1 cellular context compared by ENCODE assay signal in the genomic region with DNA sequence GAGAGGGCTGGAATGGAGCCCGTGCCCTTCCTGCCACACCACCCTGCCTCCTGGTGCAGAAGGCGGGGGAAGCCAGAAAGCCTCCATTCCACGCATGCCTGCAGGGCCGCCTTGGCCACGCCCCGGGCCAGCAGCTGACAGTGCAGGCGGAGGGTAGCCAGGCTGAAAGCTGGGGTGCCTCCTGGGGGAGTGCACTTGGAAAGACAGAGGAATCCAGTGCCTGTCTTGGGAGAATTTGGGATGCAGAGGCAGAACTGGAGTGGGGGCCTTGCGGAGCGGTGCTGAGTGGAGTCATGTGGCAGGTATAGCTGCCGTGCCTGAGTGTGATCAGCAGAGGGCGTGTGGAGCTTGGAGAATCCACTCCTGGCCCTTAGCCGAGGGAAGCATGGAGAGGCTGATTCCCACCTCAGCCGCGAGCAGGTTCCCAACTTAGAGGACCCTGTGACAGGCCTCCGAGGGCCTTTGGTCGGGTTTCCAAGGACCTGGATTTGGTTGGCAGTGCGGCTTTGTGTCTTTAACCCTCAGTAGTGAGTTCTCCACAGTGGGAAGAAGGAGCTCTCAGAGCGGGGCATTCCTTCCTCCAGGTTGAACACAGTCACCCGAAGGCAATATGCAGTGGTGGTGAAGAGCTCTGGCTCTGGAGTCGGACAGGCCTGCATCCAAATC.
TF ChIP-seq lines count a peak whose summit lies in the region.

No MANE protein-coding gene starts in this region.

TF ChIP-seq in HepG2, 621 proteins besides CTCF, POLR2A, EP300 and RAD21 (continued from another document and continues in another):
- TF ChIP-seq, protein P1, sequence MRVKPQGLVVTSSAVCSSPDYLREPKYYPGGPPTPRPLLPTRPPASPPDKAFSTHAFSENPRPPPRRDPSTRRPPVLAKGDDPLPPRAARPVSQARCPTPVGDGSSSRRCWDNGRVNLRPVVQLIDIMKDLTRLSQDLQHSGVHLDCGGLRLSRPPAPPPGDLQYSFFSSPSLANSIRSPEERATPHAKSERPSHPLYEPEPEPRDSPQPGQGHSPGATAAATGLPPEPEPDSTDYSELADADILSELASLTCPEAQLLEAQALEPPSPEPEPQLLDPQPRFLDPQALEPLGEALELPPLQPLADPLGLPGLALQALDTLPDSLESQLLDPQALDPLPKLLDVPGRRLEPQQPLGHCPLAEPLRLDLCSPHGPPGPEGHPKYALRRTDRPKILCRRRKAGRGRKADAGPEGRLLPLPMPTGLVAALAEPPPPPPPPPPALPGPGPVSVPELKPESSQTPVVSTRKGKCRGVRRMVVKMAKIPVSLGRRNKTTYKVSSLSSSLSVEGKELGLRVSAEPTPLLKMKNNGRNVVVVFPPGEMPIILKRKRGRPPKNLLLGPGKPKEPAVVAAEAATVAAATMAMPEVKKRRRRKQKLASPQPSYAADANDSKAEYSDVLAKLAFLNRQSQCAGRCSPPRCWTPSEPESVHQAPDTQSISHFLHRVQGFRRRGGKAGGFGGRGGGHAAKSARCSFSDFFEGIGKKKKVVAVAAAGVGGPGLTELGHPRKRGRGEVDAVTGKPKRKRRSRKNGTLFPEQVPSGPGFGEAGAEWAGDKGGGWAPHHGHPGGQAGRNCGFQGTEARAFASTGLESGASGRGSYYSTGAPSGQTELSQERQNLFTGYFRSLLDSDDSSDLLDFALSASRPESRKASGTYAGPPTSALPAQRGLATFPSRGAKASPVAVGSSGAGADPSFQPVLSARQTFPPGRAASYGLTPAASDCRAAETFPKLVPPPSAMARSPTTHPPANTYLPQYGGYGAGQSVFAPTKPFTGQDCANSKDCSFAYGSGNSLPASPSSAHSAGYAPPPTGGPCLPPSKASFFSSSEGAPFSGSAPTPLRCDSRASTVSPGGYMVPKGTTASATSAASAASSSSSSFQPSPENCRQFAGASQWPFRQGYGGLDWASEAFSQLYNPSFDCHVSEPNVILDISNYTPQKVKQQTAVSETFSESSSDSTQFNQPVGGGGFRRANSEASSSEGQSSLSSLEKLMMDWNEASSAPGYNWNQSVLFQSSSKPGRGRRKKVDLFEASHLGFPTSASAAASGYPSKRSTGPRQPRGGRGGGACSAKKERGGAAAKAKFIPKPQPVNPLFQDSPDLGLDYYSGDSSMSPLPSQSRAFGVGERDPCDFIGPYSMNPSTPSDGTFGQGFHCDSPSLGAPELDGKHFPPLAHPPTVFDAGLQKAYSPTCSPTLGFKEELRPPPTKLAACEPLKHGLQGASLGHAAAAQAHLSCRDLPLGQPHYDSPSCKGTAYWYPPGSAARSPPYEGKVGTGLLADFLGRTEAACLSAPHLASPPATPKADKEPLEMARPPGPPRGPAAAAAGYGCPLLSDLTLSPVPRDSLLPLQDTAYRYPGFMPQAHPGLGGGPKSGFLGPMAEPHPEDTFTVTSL (CRISPR knock-in tag; IDR thresholded peaks at IDR 0.05; ENCODE audit: borderline replicate concordance) = no peak
- TF ChIP-seq, protein P2, sequence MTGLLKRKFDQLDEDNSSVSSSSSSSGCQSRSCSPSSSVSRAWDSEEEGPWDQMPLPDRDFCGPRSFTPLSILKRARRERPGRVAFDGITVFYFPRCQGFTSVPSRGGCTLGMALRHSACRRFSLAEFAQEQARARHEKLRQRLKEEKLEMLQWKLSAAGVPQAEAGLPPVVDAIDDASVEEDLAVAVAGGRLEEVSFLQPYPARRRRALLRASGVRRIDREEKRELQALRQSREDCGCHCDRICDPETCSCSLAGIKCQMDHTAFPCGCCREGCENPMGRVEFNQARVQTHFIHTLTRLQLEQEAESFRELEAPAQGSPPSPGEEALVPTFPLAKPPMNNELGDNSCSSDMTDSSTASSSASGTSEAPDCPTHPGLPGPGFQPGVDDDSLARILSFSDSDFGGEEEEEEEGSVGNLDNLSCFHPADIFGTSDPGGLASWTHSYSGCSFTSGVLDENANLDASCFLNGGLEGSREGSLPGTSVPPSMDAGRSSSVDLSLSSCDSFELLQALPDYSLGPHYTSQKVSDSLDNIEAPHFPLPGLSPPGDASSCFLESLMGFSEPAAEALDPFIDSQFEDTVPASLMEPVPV (CRISPR knock-in tag; IDR thresholded peaks at IDR 0.05) = peak; percentile 77; the same call in 1 of the 2 replicates
- TF ChIP-seq SRSF1 (optimal IDR thresholded peaks at IDR 0.05; ENCODE audit: low read depth, low read length) = no peak
- TF ChIP-seq, protein P3, sequence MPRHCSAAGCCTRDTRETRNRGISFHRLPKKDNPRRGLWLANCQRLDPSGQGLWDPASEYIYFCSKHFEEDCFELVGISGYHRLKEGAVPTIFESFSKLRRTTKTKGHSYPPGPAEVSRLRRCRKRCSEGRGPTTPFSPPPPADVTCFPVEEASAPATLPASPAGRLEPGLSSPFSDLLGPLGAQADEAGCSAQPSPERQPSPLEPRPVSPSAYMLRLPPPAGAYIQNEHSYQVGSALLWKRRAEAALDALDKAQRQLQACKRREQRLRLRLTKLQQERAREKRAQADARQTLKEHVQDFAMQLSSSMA (CRISPR knock-in tag; IDR thresholded peaks at IDR 0.05) = no peak
- TF ChIP-seq STAG1 (CRISPR knock-in tag; IDR thresholded peaks at IDR 0.05) = peak; percentile 95
- TF ChIP-seq ZFYVE20 (CRISPR knock-in tag; IDR thresholded peaks at IDR 0.05; ENCODE audit: borderline replicate concordance, low read depth) = no peak
- no peak for TF ChIP-seq BRD4 (CRISPR knock-in tag; IDR thresholded peaks at IDR 0.05)
- no peak for TF ChIP-seq ZSCAN22 (CRISPR knock-in tag; IDR thresholded peaks at IDR 0.05)
- TF ChIP-seq GTF3A (CRISPR knock-in tag; conservative IDR thresholded peaks at IDR 0.05) = no peak
- TF ChIP-seq ZNF225 (CRISPR knock-in tag; IDR thresholded peaks at IDR 0.05) = no peak
- no peak for TF ChIP-seq CREM (IDR thresholded peaks at IDR 0.05)
- no peak for TF ChIP-seq CREM (CRISPR knock-in tag; IDR thresholded peaks at IDR 0.05)
- TF ChIP-seq SMYD3 (CRISPR knock-in tag; IDR thresholded peaks at IDR 0.05) = no peak
- TF ChIP-seq ISX (CRISPR knock-in tag; conservative IDR thresholded peaks at IDR 0.05) = no peak
- no peak for TF ChIP-seq NKX3-1 (CRISPR knock-in tag; IDR thresholded peaks at IDR 0.05)
- TF ChIP-seq ARHGAP35 (CRISPR knock-in tag; IDR thresholded peaks at IDR 0.05; ENCODE audit: borderline replicate concordance) = no peak
- no peak for TF ChIP-seq SIX1 (CRISPR knock-in tag; IDR thresholded peaks at IDR 0.05; ENCODE audit: borderline replicate concordance)
- TF ChIP-seq ZC3H4 (CRISPR knock-in tag; IDR thresholded peaks at IDR 0.05; ENCODE audit: borderline replicate concordance) = no peak
- TF ChIP-seq, protein P4, sequence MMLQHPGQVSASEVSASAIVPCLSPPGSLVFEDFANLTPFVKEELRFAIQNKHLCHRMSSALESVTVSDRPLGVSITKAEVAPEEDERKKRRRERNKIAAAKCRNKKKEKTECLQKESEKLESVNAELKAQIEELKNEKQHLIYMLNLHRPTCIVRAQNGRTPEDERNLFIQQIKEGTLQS (CRISPR knock-in tag; IDR thresholded peaks at IDR 0.05) = no peak
- no peak for TF ChIP-seq ZNF788 (CRISPR knock-in tag; IDR thresholded peaks at IDR 0.05; ENCODE audit: borderline replicate concordance)
- TF ChIP-seq, protein P5, sequence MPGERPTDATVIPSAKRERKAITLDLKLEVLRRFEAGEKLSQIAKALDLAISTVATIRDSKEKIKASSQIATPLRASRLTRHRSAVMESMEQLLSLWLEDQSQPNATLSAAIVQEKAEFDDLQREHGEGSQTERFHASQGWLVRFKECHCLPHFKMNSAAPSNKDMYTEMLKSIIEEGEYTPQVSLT (CRISPR knock-in tag; IDR thresholded peaks at IDR 0.05; ENCODE audit: borderline replicate concordance, low read depth) = no peak
- TF ChIP-seq KLF9 (CRISPR knock-in tag; IDR thresholded peaks at IDR 0.05; ENCODE audit: low read depth) = no peak
- no peak for TF ChIP-seq CEBPG (CRISPR knock-in tag; IDR thresholded peaks at IDR 0.05)
- TF ChIP-seq NR2F6 (IDR thresholded peaks at IDR 0.05) = no peak
- TF ChIP-seq NR2F6 (CRISPR knock-in tag; IDR thresholded peaks at IDR 0.05) = peak; percentile 20; the same call in 1 of the 2 replicates
- no peak for TF ChIP-seq PCBP2 (optimal IDR thresholded peaks at IDR 0.05; ENCODE audit: low read depth, low read length, poor library complexity, severe bottlenecking)
- TF ChIP-seq ZNF7 (CRISPR knock-in tag; IDR thresholded peaks at IDR 0.05) = no peak
- TF ChIP-seq ZSCAN25 (CRISPR knock-in tag; IDR thresholded peaks at IDR 0.05) = no peak
- 0 out of 2 replicates have a peak, but pooled peaks have one; percentile 18 for TF ChIP-seq SRY (CRISPR knock-in tag; IDR thresholded peaks at IDR 0.05)
- TF ChIP-seq GLI4 (CRISPR knock-in tag; IDR thresholded peaks at IDR 0.05; ENCODE audit: borderline replicate concordance) = no peak
- TF ChIP-seq, protein P6, sequence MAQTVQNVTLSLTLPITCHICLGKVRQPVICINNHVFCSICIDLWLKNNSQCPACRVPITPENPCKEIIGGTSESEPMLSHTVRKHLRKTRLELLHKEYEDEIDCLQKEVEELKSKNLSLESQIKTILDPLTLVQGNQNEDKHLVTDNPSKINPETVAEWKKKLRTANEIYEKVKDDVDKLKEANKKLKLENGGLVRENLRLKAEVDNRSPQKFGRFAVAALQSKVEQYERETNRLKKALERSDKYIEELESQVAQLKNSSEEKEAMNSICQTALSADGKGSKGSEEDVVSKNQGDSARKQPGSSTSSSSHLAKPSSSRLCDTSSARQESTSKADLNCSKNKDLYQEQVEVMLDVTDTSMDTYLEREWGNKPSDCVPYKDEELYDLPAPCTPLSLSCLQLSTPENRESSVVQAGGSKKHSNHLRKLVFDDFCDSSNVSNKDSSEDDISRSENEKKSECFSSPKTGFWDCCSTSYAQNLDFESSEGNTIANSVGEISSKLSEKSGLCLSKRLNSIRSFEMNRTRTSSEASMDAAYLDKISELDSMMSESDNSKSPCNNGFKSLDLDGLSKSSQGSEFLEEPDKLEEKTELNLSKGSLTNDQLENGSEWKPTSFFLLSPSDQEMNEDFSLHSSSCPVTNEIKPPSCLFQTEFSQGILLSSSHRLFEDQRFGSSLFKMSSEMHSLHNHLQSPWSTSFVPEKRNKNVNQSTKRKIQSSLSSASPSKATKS (CRISPR knock-in tag; IDR thresholded peaks at IDR 0.05) = no peak
- TF ChIP-seq TSC22D2 (CRISPR knock-in tag; IDR thresholded peaks at IDR 0.05; ENCODE audit: borderline replicate concordance) = no peak
- TF ChIP-seq, protein P7, sequence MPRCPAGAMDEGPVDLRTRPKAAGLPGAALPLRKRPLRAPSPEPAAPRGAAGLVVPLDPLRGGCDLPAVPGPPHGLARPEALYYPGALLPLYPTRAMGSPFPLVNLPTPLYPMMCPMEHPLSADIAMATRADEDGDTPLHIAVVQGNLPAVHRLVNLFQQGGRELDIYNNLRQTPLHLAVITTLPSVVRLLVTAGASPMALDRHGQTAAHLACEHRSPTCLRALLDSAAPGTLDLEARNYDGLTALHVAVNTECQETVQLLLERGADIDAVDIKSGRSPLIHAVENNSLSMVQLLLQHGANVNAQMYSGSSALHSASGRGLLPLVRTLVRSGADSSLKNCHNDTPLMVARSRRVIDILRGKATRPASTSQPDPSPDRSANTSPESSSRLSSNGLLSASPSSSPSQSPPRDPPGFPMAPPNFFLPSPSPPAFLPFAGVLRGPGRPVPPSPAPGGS (CRISPR knock-in tag; IDR thresholded peaks at IDR 0.05) = no peak
- TF ChIP-seq ZMAT3 (CRISPR knock-in tag; conservative IDR thresholded peaks at IDR 0.05) = no peak
- TF ChIP-seq, protein P8, sequence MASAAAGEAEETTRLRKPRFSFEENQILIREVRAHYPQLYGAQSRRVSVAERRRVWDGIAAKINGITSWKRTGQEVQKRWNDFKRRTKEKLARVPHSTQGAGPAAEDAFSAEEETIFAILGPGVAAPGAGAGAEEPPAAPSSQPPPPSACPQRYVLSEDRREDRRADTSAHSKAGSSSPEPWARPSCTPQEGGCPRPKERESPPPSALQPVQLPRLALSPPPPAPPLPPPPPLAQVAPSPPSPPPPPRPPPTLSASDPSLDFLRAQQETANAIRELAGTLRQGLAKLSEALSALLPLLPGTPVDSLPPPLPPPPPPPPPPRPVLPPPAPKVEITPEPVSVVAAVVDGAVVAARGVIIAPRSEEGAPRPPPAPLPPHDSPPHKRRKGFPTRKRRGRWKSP (CRISPR knock-in tag; IDR thresholded peaks at IDR 0.05) = no peak
- no peak for TF ChIP-seq ZNF713 (CRISPR knock-in tag; IDR thresholded peaks at IDR 0.05)
- TF ChIP-seq TBP (CRISPR knock-in tag; IDR thresholded peaks at IDR 0.05) = no peak
- TF ChIP-seq KMT2B (CRISPR knock-in tag; IDR thresholded peaks at IDR 0.05) = no peak
- no peak for TF ChIP-seq ZNF224 (CRISPR knock-in tag; IDR thresholded peaks at IDR 0.05)
- TF ChIP-seq NCOA2 (CRISPR knock-in tag; IDR thresholded peaks at IDR 0.05) = no peak
- TF ChIP-seq, protein P9, sequence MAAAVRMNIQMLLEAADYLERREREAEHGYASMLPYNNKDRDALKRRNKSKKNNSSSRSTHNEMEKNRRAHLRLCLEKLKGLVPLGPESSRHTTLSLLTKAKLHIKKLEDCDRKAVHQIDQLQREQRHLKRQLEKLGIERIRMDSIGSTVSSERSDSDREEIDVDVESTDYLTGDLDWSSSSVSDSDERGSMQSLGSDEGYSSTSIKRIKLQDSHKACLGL (CRISPR knock-in tag; IDR thresholded peaks at IDR 0.05) = 0 out of 2 replicates have a peak, but pooled peaks have one; percentile 35
- TF ChIP-seq, protein P10, sequence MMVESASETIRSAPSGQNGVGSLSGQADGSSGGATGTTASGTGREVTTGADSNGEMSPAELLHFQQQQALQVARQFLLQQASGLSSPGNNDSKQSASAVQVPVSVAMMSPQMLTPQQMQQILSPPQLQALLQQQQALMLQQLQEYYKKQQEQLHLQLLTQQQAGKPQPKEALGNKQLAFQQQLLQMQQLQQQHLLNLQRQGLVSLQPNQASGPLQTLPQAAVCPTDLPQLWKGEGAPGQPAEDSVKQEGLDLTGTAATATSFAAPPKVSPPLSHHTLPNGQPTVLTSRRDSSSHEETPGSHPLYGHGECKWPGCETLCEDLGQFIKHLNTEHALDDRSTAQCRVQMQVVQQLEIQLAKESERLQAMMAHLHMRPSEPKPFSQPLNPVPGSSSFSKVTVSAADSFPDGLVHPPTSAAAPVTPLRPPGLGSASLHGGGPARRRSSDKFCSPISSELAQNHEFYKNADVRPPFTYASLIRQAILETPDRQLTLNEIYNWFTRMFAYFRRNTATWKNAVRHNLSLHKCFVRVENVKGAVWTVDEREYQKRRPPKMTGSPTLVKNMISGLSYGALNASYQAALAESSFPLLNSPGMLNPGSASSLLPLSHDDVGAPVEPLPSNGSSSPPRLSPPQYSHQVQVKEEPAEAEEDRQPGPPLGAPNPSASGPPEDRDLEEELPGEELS (CRISPR knock-in tag; IDR thresholded peaks at IDR 0.05) = 0 out of 2 replicates have a peak, but pooled peaks have one; percentile 7
- no peak for TF ChIP-seq SATB2 (CRISPR knock-in tag; IDR thresholded peaks at IDR 0.05)
- TF ChIP-seq IKZF4 (CRISPR knock-in tag; IDR thresholded peaks at IDR 0.05; ENCODE audit: borderline replicate concordance, low read depth, not compliant biosample characterization) = no peak
- TF ChIP-seq HNRNPK (IDR thresholded peaks at IDR 0.05; ENCODE audit: low read depth, low read length, poor library complexity, severe bottlenecking) = no peak
